In the genomic region with DNA sequence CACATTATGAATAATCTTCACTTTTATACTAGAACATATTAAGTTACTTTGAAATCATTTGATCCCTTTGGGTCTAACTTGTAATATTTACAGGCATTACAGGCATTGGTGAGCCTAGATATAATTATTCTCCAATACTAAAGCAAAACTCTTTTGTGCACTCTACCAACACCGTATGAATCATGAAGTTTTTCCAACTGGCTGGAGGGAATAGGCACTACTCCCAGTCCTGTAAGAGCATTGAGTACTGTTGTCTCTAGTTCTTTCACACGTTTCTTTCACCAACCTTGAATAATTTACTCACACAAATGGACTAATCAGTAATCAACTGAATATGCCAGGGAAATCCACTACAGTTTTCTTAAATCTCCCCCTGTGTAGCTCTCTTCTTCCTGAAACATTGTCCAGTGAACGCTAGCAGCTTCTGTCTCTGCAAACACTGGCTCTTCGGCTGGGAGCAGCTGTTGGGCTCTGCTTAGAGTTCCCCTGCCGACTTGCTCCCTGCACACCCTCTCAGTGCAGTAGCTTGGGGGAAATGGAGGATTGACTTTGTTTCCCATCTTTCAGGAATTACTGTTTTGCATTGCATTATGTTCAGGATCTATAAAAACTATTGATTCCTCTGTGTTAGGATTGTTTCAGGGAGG, we compare ENCODE assay signal across 10 cellular contexts.
DNase-seq lines count a peak whose midpoint lies in the region; ATAC-seq lines count a peak whose summit lies in the region.
"Had no signal": no experiment of that assay in that cellular context is flagged by ENCODE, and none has a peak within 500 bp of the region (broad histone marks: within the 10 kb centered on the region; RNA-seq: fewer than 3 reads in every experiment).

No MANE protein-coding gene starts in this region.

- no peaks in the 10 kb centered on the region for H3K9me3 ChIP-seq in GM23248 (ENCODE audit: low read depth)

- in situ Hi-C loops in GM23248 (cut with MboI): no loop called here

- WGBS in GM23248 (ENCODE audit: low coverage in 1 of 2, low lambda C conversion rate in 2 of 2, missing lambda C conversion rate in 2 of 2), 2 experiments: 6 to 15% methylated on average over 5 of the region's 5 CpGs

- H3K27me3 ChIP-seq in GM23248 (replicated peaks; ENCODE audit: insufficient read depth): no peaks in the 10 kb centered on the region

- H2AFZ ChIP-seq in GM23248: peak overlapping the region; percentile 68

- H3K9me2 ChIP-seq in GM23248 (ENCODE audit: insufficient read depth): 0 out of 2 replicates have a peak, but pooled peaks cover 4% of the 10 kb centered on the region

- peak; percentile 37 for DNase-seq in GM23248
- DNase-seq in NCI-H748 (lab: John Stamatoyannopoulos, UW; ENCODE audit: unreplicated experiment): peak; percentile 28
- DNase-seq in fibroblast of peridontal ligament (ENCODE audit: extremely low read depth): peak; percentile 20
- DNase-seq in pons (ENCODE audit: low spot score): peak; percentile 6
- no peak for DNase-seq in cerebellum (ENCODE audit: low spot score)
- no peak for DNase-seq in NCI-H2029 (lab: John Stamatoyannopoulos, UW)
- no peak for DNase-seq in stimulated activated naive CD4-positive, alpha-beta T cell treated with Interleukin-2 at 50 U/mL for 16 hours (lab: John Stamatoyannopoulos, UW)
- DNase-seq: trophoblast cell, WERI-Rb-1 had no signal

- H3K4me2 ChIP-seq in GM23248 (ENCODE audit: unreplicated experiment): peak overlapping the region; percentile 81

- H3K4me3 ChIP-seq in GM23248: peak overlapping the region; percentile 52

- no peaks in the 10 kb centered on the region for H3K79me2 ChIP-seq in GM23248 (ENCODE audit: insufficient read depth)

- ATAC-seq in HG03520 (IDR thresholded peaks at IDR 0.05; ENCODE audit: unreplicated experiment): no peak

- no peaks in the 10 kb centered on the region; the same call in 1 of the 2 replicates for H3K36me3 ChIP-seq in GM23248 (ENCODE audit: low read depth)
- H3K36me3 ChIP-seq: WERI-Rb-1 had no signal

- no peaks in the 10 kb centered on the region for H4K20me1 ChIP-seq in GM23248 (ENCODE audit: insufficient read depth)

- no peaks in the 10 kb centered on the region for H3F3A ChIP-seq in GM23248 (ENCODE audit: insufficient read depth)

- H3K27ac ChIP-seq in GM23248: no peak overlapping the region
- H3K27ac ChIP-seq: WERI-Rb-1 had no signal

- no peaks in the 10 kb centered on the region for H3K4me1 ChIP-seq in GM23248 (ENCODE audit: insufficient read depth)

- H3K9ac ChIP-seq in GM23248: 0 out of 2 replicates have a peak overlapping the region, but pooled peaks have one; percentile 22

Comparison
In these comparisons a context has a peak if more than half of its experiments do, and no peak if none do; other contexts are left out.
1. DNase-seq: peak in GM23248 (single experiment), NCI-H748 (single experiment), fibroblast of peridontal ligament (single experiment) and pons (single experiment); none in cerebellum (single experiment), NCI-H2029 (single experiment) and stimulated activated naive CD4-positive, alpha-beta T cell treated with Interleukin-2 at 50 U/mL for 16 hours (single experiment).